In genomic region chr3:189797103-189797850, GRCh38 we compare ENCODE assay signal across 18 cellular contexts.
DNase-seq lines count a peak whose midpoint lies in the region; ATAC-seq and TF ChIP-seq lines count a peak whose summit lies in the region.
"Had no signal": no experiment of that assay in that cellular context is flagged by ENCODE, and none has a peak within 500 bp of the region (broad histone marks: within the 10 kb centered on the region; RNA-seq: fewer than 3 reads in every experiment).

No MANE protein-coding gene starts in this region.

- H3K27ac ChIP-seq in breast epithelium, result peak overlapping the region; percentile 64 to 71
- no peak overlapping the region for H3K27ac ChIP-seq in left lung
- peak overlapping the region in 11 of 21 experiments; percentile 3 to 72 (median 48) for H3K27ac ChIP-seq in skin epidermis
- no peak overlapping the region for H3K27ac ChIP-seq in naive thymus-derived CD4-positive, alpha-beta T cell (ENCODE audit: low read depth, low read length)
- H3K27ac ChIP-seq: RWPE1, SJSA1 had no signal

- H3K4me3 ChIP-seq in breast epithelium (no peak overlapping the region), left lung (no peak overlapping the region), skin epidermis (peak overlapping the region in 1 of 7 experiments; percentile 8)
- no peak overlapping the region for H3K4me3 ChIP-seq in naive thymus-derived CD4-positive, alpha-beta T cell (ENCODE audit: low read length)
- H3K4me3 ChIP-seq: MG63, SJSA1 had no signal

- no peaks in the 10 kb centered on the region for H3K4me1 ChIP-seq in breast epithelium
- H3K4me1 ChIP-seq in left lung, result no peaks in the 10 kb centered on the region
- H3K4me1 ChIP-seq in naive thymus-derived CD4-positive, alpha-beta T cell (ENCODE audit: control insufficient read depth in 2 of 2, insufficient read depth in 2 of 2, low read length in 2 of 2), result no peaks in the 10 kb centered on the region
- H3K4me1 ChIP-seq: SJSA1 had no signal

- no peaks in the 10 kb centered on the region for H3K36me3 Mint-ChIP-seq in activated CD4-positive, alpha-beta memory T cell treated with anti-CD3 and anti-CD28 coated beads, Interleukin-2, amount 10 ng/mL, durations not matched to agents 7 days and 5 days (ENCODE audit: low read depth)
- no peaks in the 10 kb centered on the region for H3K36me3 Mint-ChIP-seq in naive thymus-derived CD4-positive, alpha-beta T cell
- H3K36me3 Mint-ChIP-seq: CD8-positive, alpha-beta T cell had no signal

- intact Hi-C loops in breast epithelium (cut with DNase I; ENCODE audit: low total_unique reads), result no loop called here
- intact Hi-C loops in left lung (cut with DNase I), result no loop called here
- intact Hi-C loops in naive thymus-derived CD4-positive, alpha-beta T cell (cut with micrococcal nuclease), result no loop called here

- H3K27me3 Mint-ChIP-seq in activated CD4-positive, alpha-beta memory T cell treated with anti-CD3 and anti-CD28 coated beads, Interleukin-2, amount 10 ng/mL, durations not matched to agents 7 days and 5 days, result no peaks in the 10 kb centered on the region
- H3K27me3 Mint-ChIP-seq in naive thymus-derived CD4-positive, alpha-beta T cell, result peaks cover 0 to 4% (median 0%) of the 10 kb centered on the region in 5 donors

- H3K27me3 ChIP-seq in breast epithelium (no peaks in the 10 kb centered on the region), left lung (no peaks in the 10 kb centered on the region)
- no peaks in the 10 kb centered on the region for H3K27me3 ChIP-seq in naive thymus-derived CD4-positive, alpha-beta T cell (ENCODE audit: control insufficient read depth in 2 of 2, insufficient read depth in 2 of 2, low read length in 2 of 2)
- H3K27me3 ChIP-seq: MG63, SJSA1 had no signal

- no peak overlapping the region for H3K27ac Mint-ChIP-seq in activated CD4-positive, alpha-beta memory T cell treated with anti-CD3 and anti-CD28 coated beads, Interleukin-2, amount 10 ng/mL, durations not matched to agents 7 days and 5 days
- peak overlapping the region in 1 of 9 donors; percentile 51 for H3K27ac Mint-ChIP-seq in naive thymus-derived CD4-positive, alpha-beta T cell
- H3K27ac Mint-ChIP-seq: CD8-positive, alpha-beta T cell had no signal

- H3K9me3 ChIP-seq in breast epithelium (no peaks in the 10 kb centered on the region), left lung (no peaks in the 10 kb centered on the region)
- no peaks in the 10 kb centered on the region for H3K9me3 ChIP-seq in naive thymus-derived CD4-positive, alpha-beta T cell (ENCODE audit: control insufficient read depth in 2 of 3, low read length in 3 of 3)
- H3K9me3 ChIP-seq: MG63, SJSA1 had no signal

- H3K4me1 Mint-ChIP-seq in activated CD4-positive, alpha-beta memory T cell treated with anti-CD3 and anti-CD28 coated beads, Interleukin-2, amount 10 ng/mL, durations not matched to agents 7 days and 5 days, result no peaks in the 10 kb centered on the region
- peaks cover 0 to 21% (median 13%) of the 10 kb centered on the region in 7 donors for H3K4me1 Mint-ChIP-seq in naive thymus-derived CD4-positive, alpha-beta T cell

- H3K36me3 ChIP-seq in breast epithelium (no peaks in the 10 kb centered on the region), left lung (no peaks in the 10 kb centered on the region)
- H3K36me3 ChIP-seq in naive thymus-derived CD4-positive, alpha-beta T cell (ENCODE audit: control insufficient read depth in 2 of 3, insufficient read depth in 3 of 3, low read length in 3 of 3), result no peaks in the 10 kb centered on the region
- H3K36me3 ChIP-seq: MG63, SJSA1 had no signal

- TF ChIP-seq CTCF in breast epithelium (IDR thresholded peaks at IDR 0.05) (no peak), left lung (IDR thresholded peaks at IDR 0.05) (no peak)

- DNase-seq in NCI-H146 treated with DMSO at 0.1 percent for 48 hours (lab: John Stamatoyannopoulos, UW; ENCODE audit: unreplicated experiment) (peak; percentile 54), breast epithelium (ENCODE audit: low spot score in 2 of 2) (no peak), left lung (no peak), NOMO-1 treated with DMSO at 0.1 percent for 48 hours (lab: John Stamatoyannopoulos, UW; ENCODE audit: unreplicated experiment) (no peak), ureter (ENCODE audit: low spot score) (no peak)
- no peak for DNase-seq in activated CD4-positive, alpha-beta memory T cell treated with anti-CD3 and anti-CD28 coated beads, Interleukin-2, amount 10 ng/mL, durations not matched to agents 7 days and 5 days
- no peak for DNase-seq in naive thymus-derived CD4-positive, alpha-beta T cell
- DNase-seq: CD8-positive, alpha-beta T cell; H7; KG1; MG63; NCI-H1092 treated with DMSO at 0.1 percent for 48 hours; NCI-H187; NCI-H2171 treated with DMSO at 0.1 percent for 48 hours; OCI-M1 had no signal

- no peak for TF ChIP-seq POLR2A in breast epithelium (IDR thresholded peaks at IDR 0.05)

- no peak overlapping the region for H3K4me3 Mint-ChIP-seq in activated CD4-positive, alpha-beta memory T cell treated with anti-CD3 and anti-CD28 coated beads, Interleukin-2, amount 10 ng/mL, durations not matched to agents 7 days and 5 days
- no peak overlapping the region for H3K4me3 Mint-ChIP-seq in naive thymus-derived CD4-positive, alpha-beta T cell
- H3K4me3 Mint-ChIP-seq: CD8-positive, alpha-beta T cell had no signal

- POLR2A ChIA-PET in activated CD4-positive, alpha-beta memory T cell treated with anti-CD3 and anti-CD28 coated beads, Interleukin-2, amount 10 ng/mL, durations not matched to agents 7 days and 5 days (lab: Charles Lee), result no interaction called here
- POLR2A ChIA-PET in naive thymus-derived CD4-positive, alpha-beta T cell (lab: Charles Lee), result no interaction called here

- peak; percentile 31 for ATAC-seq in left lung
- no peak for ATAC-seq in naive thymus-derived CD4-positive, alpha-beta T cell
- ATAC-seq: CD8-positive, alpha-beta T cell had no signal

- CTCF ChIA-PET in activated CD4-positive, alpha-beta memory T cell treated with anti-CD3 and anti-CD28 coated beads, Interleukin-2, amount 10 ng/mL, durations not matched to agents 7 days and 5 days (lab: Charles Lee), result no interaction called here
- CTCF ChIA-PET in naive thymus-derived CD4-positive, alpha-beta T cell (lab: Charles Lee), result no interaction called here

- no peaks in the 10 kb centered on the region for H3K9me3 Mint-ChIP-seq in activated CD4-positive, alpha-beta memory T cell treated with anti-CD3 and anti-CD28 coated beads, Interleukin-2, amount 10 ng/mL, durations not matched to agents 7 days and 5 days
- H3K9me3 Mint-ChIP-seq in naive thymus-derived CD4-positive, alpha-beta T cell, result no peaks in the 10 kb centered on the region
- H3K9me3 Mint-ChIP-seq: CD8-positive, alpha-beta T cell had no signal

Comparison
In these comparisons a context has a peak if more than half of its experiments do, and no peak if none do; other contexts are left out.
1. H3K27ac ChIP-seq: peak in breast epithelium (2 of 2) and skin epidermis (11 of 21); none in left lung (0 of 2) and naive thymus-derived CD4-positive, alpha-beta T cell (single experiment).